ENCODE assay signal across 1 cellular context in the genomic region with DNA sequence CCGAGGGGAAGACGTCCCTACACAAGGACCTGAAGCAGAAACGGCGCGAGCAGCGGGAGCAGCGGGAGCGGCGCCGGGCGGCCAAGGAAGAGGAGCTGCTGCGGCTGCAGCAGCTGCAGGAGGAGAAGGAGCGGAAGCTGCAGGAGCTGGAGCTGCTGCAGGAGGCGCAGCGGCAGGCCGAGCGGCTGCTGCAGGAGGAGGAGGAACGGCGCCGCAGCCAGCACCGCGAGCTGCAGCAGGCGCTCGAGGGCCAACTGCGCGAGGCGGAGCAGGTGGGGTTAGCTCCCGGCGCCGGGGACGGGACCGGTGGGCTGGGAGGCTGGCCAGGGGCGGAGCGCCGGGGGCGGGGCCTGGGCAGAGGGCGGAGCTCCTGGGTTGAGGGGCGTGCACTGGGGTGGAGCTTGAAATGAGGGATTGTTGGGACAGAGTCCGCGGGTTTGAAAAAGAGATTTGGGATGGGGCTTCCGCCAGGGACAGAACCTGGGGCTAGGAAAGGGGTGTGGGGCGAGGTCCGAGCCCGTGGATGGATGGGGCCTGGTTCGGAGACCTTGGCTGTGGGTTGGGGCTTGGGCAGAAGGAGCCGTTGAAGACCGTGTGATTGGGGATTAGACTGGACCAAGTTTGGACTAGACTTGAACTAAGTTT.
TF ChIP-seq lines count a peak whose summit lies in the region.

No MANE protein-coding gene starts in this region.

TF ChIP-seq in HepG2, 621 proteins besides CTCF, POLR2A, EP300 and RAD21 (continued from another document and continues in another):
- TF ChIP-seq, protein P1, sequence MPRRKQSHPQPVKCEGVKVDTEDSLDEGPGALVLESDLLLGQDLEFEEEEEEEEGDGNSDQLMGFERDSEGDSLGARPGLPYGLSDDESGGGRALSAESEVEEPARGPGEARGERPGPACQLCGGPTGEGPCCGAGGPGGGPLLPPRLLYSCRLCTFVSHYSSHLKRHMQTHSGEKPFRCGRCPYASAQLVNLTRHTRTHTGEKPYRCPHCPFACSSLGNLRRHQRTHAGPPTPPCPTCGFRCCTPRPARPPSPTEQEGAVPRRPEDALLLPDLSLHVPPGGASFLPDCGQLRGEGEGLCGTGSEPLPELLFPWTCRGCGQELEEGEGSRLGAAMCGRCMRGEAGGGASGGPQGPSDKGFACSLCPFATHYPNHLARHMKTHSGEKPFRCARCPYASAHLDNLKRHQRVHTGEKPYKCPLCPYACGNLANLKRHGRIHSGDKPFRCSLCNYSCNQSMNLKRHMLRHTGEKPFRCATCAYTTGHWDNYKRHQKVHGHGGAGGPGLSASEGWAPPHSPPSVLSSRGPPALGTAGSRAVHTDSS (CRISPR knock-in tag; conservative IDR thresholded peaks at IDR 0.05) = no peak
- TF ChIP-seq, protein P2, sequence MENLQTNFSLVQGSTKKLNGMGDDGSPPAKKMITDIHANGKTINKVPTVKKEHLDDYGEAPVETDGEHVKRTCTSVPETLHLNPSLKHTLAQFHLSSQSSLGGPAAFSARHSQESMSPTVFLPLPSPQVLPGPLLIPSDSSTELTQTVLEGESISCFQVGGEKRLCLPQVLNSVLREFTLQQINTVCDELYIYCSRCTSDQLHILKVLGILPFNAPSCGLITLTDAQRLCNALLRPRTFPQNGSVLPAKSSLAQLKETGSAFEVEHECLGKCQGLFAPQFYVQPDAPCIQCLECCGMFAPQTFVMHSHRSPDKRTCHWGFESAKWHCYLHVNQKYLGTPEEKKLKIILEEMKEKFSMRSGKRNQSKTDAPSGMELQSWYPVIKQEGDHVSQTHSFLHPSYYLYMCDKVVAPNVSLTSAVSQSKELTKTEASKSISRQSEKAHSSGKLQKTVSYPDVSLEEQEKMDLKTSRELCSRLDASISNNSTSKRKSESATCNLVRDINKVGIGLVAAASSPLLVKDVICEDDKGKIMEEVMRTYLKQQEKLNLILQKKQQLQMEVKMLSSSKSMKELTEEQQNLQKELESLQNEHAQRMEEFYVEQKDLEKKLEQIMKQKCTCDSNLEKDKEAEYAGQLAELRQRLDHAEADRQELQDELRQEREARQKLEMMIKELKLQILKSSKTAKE (CRISPR knock-in tag; IDR thresholded peaks at IDR 0.05; ENCODE audit: borderline replicate concordance) = peak; percentile 38; the same call in 1 of the 2 replicates
- TF ChIP-seq RARG (CRISPR knock-in tag; IDR thresholded peaks at IDR 0.05; ENCODE audit: low read depth) (peak; percentile 51; the same call in 1 of the 2 replicates), PRMT3 (CRISPR knock-in tag; IDR thresholded peaks at IDR 0.05; ENCODE audit: borderline replicate concordance, low read depth) (peak; percentile 10; the same call in 1 of the 2 replicates), HNRNPH1 (optimal IDR thresholded peaks at IDR 0.05; ENCODE audit: low read depth, low read length) (peak; percentile 57), POLR2G (IDR thresholded peaks at IDR 0.05; ENCODE audit: low read depth, low read length) (peak; percentile 70), NFIB (CRISPR knock-in tag; IDR thresholded peaks at IDR 0.05; ENCODE audit: borderline replicate concordance) (no peak), ZFP41 (CRISPR knock-in tag; IDR thresholded peaks at IDR 0.05; ENCODE audit: borderline replicate concordance) (peak; percentile 72; the same call in 1 of the 2 replicates), SYNCRIP (IDR thresholded peaks at IDR 0.05; ENCODE audit: insufficient read depth, low read depth, low read length) (no peak), ZNF564 (CRISPR knock-in tag; IDR thresholded peaks at IDR 0.05) (no peak; the same call in 1 of the 2 replicates), ZNF562 (CRISPR knock-in tag; IDR thresholded peaks at IDR 0.05; ENCODE audit: borderline replicate concordance) (no peak; the same call in 1 of the 2 replicates), HOXA5 (CRISPR knock-in tag; IDR thresholded peaks at IDR 0.05) (peak; percentile 69), ZNF143 (CRISPR knock-in tag; IDR thresholded peaks at IDR 0.05) (0 out of 2 replicates have a peak, but pooled peaks have one; percentile 44), NFRKB (IDR thresholded peaks at IDR 0.05) (no peak), ZNF367 (CRISPR knock-in tag; IDR thresholded peaks at IDR 0.05; ENCODE audit: borderline replicate concordance) (peak; percentile 93), SP4 (CRISPR knock-in tag; IDR thresholded peaks at IDR 0.05) (peak; percentile 97)
- TF ChIP-seq, protein P3, sequence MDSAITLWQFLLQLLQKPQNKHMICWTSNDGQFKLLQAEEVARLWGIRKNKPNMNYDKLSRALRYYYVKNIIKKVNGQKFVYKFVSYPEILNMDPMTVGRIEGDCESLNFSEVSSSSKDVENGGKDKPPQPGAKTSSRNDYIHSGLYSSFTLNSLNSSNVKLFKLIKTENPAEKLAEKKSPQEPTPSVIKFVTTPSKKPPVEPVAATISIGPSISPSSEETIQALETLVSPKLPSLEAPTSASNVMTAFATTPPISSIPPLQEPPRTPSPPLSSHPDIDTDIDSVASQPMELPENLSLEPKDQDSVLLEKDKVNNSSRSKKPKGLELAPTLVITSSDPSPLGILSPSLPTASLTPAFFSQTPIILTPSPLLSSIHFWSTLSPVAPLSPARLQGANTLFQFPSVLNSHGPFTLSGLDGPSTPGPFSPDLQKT (CRISPR knock-in tag; IDR thresholded peaks at IDR 0.05; ENCODE audit: borderline replicate concordance) = 0 out of 2 replicates have a peak, but pooled peaks have one; percentile 22
- TF ChIP-seq, protein P4, sequence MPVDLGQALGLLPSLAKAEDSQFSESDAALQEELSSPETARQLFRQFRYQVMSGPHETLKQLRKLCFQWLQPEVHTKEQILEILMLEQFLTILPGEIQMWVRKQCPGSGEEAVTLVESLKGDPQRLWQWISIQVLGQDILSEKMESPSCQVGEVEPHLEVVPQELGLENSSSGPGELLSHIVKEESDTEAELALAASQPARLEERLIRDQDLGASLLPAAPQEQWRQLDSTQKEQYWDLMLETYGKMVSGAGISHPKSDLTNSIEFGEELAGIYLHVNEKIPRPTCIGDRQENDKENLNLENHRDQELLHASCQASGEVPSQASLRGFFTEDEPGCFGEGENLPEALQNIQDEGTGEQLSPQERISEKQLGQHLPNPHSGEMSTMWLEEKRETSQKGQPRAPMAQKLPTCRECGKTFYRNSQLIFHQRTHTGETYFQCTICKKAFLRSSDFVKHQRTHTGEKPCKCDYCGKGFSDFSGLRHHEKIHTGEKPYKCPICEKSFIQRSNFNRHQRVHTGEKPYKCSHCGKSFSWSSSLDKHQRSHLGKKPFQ (CRISPR knock-in tag; IDR thresholded peaks at IDR 0.05; ENCODE audit: insufficient replicate concordance) = no peak
- TF ChIP-seq, protein P5, sequence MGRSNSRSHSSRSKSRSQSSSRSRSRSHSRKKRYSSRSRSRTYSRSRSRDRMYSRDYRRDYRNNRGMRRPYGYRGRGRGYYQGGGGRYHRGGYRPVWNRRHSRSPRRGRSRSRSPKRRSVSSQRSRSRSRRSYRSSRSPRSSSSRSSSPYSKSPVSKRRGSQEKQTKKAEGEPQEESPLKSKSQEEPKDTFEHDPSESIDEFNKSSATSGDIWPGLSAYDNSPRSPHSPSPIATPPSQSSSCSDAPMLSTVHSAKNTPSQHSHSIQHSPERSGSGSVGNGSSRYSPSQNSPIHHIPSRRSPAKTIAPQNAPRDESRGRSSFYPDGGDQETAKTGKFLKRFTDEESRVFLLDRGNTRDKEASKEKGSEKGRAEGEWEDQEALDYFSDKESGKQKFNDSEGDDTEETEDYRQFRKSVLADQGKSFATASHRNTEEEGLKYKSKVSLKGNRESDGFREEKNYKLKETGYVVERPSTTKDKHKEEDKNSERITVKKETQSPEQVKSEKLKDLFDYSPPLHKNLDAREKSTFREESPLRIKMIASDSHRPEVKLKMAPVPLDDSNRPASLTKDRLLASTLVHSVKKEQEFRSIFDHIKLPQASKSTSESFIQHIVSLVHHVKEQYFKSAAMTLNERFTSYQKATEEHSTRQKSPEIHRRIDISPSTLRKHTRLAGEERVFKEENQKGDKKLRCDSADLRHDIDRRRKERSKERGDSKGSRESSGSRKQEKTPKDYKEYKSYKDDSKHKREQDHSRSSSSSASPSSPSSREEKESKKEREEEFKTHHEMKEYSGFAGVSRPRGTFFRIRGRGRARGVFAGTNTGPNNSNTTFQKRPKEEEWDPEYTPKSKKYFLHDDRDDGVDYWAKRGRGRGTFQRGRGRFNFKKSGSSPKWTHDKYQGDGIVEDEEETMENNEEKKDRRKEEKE (IDR thresholded peaks at IDR 0.05) = no peak
- TF ChIP-seq, protein P6, sequence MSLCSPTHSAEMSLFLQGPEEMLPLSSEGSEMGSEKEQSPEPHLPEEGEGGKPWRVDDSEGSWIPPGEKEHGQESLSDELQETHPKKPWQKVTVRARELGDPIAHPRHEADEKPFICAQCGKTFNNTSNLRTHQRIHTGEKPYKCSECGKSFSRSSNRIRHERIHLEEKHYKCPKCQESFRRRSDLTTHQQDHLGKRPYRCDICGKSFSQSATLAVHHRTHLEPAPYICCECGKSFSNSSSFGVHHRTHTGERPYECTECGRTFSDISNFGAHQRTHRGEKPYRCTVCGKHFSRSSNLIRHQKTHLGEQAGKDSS (CRISPR knock-in tag; IDR thresholded peaks at IDR 0.05; ENCODE audit: borderline replicate concordance, low read depth) = peak; percentile 91; the same call in 1 of the 2 replicates
- TF ChIP-seq, protein P7, sequence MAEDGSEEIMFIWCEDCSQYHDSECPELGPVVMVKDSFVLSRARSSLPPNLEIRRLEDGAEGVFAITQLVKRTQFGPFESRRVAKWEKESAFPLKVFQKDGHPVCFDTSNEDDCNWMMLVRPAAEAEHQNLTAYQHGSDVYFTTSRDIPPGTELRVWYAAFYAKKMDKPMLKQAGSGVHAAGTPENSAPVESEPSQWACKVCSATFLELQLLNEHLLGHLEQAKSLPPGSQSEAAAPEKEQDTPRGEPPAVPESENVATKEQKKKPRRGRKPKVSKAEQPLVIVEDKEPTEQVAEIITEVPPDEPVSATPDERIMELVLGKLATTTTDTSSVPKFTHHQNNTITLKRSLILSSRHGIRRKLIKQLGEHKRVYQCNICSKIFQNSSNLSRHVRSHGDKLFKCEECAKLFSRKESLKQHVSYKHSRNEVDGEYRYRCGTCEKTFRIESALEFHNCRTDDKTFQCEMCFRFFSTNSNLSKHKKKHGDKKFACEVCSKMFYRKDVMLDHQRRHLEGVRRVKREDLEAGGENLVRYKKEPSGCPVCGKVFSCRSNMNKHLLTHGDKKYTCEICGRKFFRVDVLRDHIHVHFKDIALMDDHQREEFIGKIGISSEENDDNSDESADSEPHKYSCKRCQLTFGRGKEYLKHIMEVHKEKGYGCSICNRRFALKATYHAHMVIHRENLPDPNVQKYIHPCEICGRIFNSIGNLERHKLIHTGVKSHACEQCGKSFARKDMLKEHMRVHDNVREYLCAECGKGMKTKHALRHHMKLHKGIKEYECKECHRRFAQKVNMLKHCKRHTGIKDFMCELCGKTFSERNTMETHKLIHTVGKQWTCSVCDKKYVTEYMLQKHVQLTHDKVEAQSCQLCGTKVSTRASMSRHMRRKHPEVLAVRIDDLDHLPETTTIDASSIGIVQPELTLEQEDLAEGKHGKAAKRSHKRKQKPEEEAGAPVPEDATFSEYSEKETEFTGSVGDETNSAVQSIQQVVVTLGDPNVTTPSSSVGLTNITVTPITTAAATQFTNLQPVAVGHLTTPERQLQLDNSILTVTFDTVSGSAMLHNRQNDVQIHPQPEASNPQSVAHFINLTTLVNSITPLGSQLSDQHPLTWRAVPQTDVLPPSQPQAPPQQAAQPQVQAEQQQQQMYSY (CRISPR knock-in tag; IDR thresholded peaks at IDR 0.05) = peak; percentile 82
- TF ChIP-seq, protein P8, sequence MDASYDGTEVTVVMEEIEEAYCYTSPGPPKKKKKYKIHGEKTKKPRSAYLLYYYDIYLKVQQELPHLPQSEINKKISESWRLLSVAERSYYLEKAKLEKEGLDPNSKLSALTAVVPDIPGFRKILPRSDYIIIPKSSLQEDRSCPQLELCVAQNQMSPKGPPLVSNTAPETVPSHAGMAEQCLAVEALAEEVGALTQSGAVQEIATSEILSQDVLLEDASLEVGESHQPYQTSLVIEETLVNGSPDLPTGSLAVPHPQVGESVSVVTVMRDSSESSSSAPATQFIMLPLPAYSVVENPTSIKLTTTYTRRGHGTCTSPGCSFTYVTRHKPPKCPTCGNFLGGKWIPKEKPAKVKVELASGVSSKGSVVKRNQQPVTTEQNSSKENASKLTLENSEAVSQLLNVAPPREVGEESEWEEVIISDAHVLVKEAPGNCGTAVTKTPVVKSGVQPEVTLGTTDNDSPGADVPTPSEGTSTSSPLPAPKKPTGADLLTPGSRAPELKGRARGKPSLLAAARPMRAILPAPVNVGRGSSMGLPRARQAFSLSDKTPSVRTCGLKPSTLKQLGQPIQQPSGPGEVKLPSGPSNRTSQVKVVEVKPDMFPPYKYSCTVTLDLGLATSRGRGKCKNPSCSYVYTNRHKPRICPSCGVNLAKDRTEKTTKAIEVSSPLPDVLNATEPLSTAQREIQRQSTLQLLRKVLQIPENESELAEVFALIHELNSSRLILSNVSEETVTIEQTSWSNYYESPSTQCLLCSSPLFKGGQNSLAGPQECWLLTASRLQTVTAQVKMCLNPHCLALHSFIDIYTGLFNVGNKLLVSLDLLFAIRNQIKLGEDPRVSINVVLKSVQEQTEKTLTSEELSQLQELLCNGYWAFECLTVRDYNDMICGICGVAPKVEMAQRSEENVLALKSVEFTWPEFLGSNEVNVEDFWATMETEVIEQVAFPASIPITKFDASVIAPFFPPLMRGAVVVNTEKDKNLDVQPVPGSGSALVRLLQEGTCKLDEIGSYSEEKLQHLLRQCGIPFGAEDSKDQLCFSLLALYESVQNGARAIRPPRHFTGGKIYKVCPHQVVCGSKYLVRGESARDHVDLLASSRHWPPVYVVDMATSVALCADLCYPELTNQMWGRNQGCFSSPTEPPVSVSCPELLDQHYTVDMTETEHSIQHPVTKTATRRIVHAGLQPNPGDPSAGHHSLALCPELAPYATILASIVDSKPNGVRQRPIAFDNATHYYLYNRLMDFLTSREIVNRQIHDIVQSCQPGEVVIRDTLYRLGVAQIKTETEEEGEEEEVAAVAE (CRISPR knock-in tag; IDR thresholded peaks at IDR 0.05; ENCODE audit: borderline replicate concordance) = no peak
- TF ChIP-seq, protein P9, sequence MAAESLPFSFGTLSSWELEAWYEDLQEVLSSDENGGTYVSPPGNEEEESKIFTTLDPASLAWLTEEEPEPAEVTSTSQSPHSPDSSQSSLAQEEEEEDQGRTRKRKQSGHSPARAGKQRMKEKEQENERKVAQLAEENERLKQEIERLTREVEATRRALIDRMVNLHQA (CRISPR knock-in tag; IDR thresholded peaks at IDR 0.05) = 0 out of 2 replicates have a peak, but pooled peaks have one; percentile 66
- TF ChIP-seq, protein P10, sequence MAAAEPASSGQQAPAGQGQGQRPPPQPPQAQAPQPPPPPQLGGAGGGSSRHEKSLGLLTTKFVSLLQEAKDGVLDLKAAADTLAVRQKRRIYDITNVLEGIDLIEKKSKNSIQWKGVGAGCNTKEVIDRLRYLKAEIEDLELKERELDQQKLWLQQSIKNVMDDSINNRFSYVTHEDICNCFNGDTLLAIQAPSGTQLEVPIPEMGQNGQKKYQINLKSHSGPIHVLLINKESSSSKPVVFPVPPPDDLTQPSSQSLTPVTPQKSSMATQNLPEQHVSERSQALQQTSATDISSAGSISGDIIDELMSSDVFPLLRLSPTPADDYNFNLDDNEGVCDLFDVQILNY (CRISPR knock-in tag; conservative IDR thresholded peaks at IDR 0.05) = no peak; the same call in 1 of the 2 replicates
